Comparison of ENCODE assay signal across 18 cellular contexts in the genomic region with DNA sequence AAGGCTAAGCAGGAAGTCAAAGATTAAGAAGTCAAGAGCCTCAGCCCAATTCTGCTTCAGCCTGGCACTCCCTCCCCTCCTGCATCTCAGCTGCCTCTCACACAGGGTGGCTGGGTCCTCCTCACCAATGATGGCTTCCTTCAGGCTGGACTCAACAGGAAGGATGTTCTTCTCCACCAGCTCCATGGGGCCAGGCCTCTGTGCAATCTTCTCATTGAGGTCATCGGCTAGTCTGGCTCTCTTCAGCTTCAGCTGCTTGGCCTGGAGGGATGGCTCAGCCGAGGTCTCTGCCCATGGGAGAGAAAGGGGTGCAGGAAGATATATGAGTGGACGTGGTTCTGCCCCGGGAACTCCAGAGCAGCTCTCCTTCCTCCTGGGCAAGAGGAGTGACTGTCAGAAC. TPM values are rescaled to one million over a fixed set of nuclear protein-coding genes. Genes with fewer than 3 reads are reported as not detected.
DNase-seq lines count a peak whose midpoint lies in the region; TF ChIP-seq lines count a peak whose summit lies in the region.
"Had no signal": no experiment of that assay in that cellular context is flagged by ENCODE, and none has a peak within 500 bp of the region (broad histone marks: within the 10 kb centered on the region; RNA-seq: fewer than 3 reads in every experiment).

No MANE protein-coding gene starts in this region.

- H3K27me3 ChIP-seq in CD4-positive, alpha-beta memory T cell (ENCODE audit: insufficient read depth, low read length): no peaks in the 10 kb centered on the region
- no peaks in the 10 kb centered on the region for H3K27me3 ChIP-seq in uterus
- H3K27me3 ChIP-seq: brain microvascular endothelial cell, gastroesophageal sphincter, left lung, stomach, tibial artery had no signal

- TF ChIP-seq CTCF in CD14-positive monocyte (IDR thresholded peaks at IDR 0.05) (no peak), neural crest cell (conservative IDR thresholded peaks at IDR 0.05) (no peak), uterus (IDR thresholded peaks at IDR 0.05) (no peak)

- H3K27me3 Mint-ChIP-seq in CD14-positive monocyte (ENCODE audit: low read depth in 3 of 3): peaks cover 0 to 3% (median 1%) of the 10 kb centered on the region in 3 donors
- H3K27me3 Mint-ChIP-seq in CD4-positive, alpha-beta memory T cell: no peaks in the 10 kb centered on the region
- no peaks in the 10 kb centered on the region for H3K27me3 Mint-ChIP-seq in activated T-helper 1 cell treated with anti-CD3 and anti-CD28 coated beads, Interleukin-12 subunit alpha, Interleukin-12 subunit beta, Interleukin-2, Interleukin-4 antibody, amounts not matched to agents 30 ng/mL and 10 ng/mL and 1 ng/mL, durations not matched to agents 14 hours and 24 hours and 36 hours (ENCODE audit: insufficient read depth)
- H3K27me3 Mint-ChIP-seq in neural crest cell (ENCODE audit: low read depth): no peaks in the 10 kb centered on the region
- no peaks in the 10 kb centered on the region for H3K27me3 Mint-ChIP-seq in activated T-helper 2 cell treated with anti-CD3 and anti-CD28 coated beads, Interferon-gamma antibody, Interleukin-2, Interleukin-4, amounts not matched to agents 10 μg/mL and 5 μg/mL and 100 μg/mL, durations not matched to agents 14 hours and 24 hours and 36 hours (ENCODE audit: low read depth)

- DNase-seq in CD14-positive monocyte (ENCODE audit: low spot score) (no peak), neural crest cell (ENCODE audit: low read depth, low spot score) (no peak), uterus (no peak), iPS-NIHi7 (ENCODE audit: extremely low spot score) (no peak)
- DNase-seq in CD4-positive, alpha-beta memory T cell: no peak
- DNase-seq in activated T-helper 1 cell treated with anti-CD3 and anti-CD28 coated beads, Interleukin-12 subunit alpha, Interleukin-12 subunit beta, Interleukin-2, Interleukin-4 antibody, amounts not matched to agents 30 ng/mL and 10 ng/mL and 1 ng/mL, durations not matched to agents 14 hours and 24 hours and 36 hours (ENCODE audit: low spot score): no peak
- DNase-seq in activated T-helper 2 cell treated with anti-CD3 and anti-CD28 coated beads, Interferon-gamma antibody, Interleukin-2, Interleukin-4, amounts not matched to agents 10 μg/mL and 5 μg/mL and 100 μg/mL, durations not matched to agents 14 hours and 24 hours and 36 hours (ENCODE audit: low spot score): no peak
- DNase-seq: activated T-cell treated with anti-CD3 and anti-CD28 coated beads, Interleukin-2, amount 50 U/mL, for 72 hours; brain microvascular endothelial cell; endodermal cell; GOT3; hypothalamus; NCI-H1417; NCI-H774; stomach had no signal

- CTCF ChIA-PET in CD4-positive, alpha-beta memory T cell (lab: Charles Lee; ENCODE audit: partially characterized antibody): interaction anchor here (1.0 to 1.3 kb wide), 2 partner anchors 58 to 217 kb away, joined by 3 to 4 read pairs; no protein-coding TSS in a partner anchor

- intact Hi-C loops in CD14-positive monocyte (cut with micrococcal nuclease): no loop called here
- intact Hi-C loops in CD4-positive, alpha-beta memory T cell (cut with micrococcal nuclease): no loop called here
- intact Hi-C loops in activated T-helper 1 cell treated with anti-CD3 and anti-CD28 coated beads, Interleukin-12 subunit alpha, Interleukin-12 subunit beta, Interleukin-2, Interleukin-4 antibody, amounts not matched to agents 30 ng/mL and 10 ng/mL and 1 ng/mL, durations not matched to agents 14 hours and 24 hours and 36 hours (cut with micrococcal nuclease): no loop called here
- intact Hi-C loops in uterus (cut with DNase I; ENCODE audit: low total_unique reads): no loop called here
- intact Hi-C loops in activated T-helper 2 cell treated with anti-CD3 and anti-CD28 coated beads, Interferon-gamma antibody, Interleukin-2, Interleukin-4, amounts not matched to agents 10 μg/mL and 5 μg/mL and 100 μg/mL, durations not matched to agents 14 hours and 24 hours and 36 hours (cut with micrococcal nuclease): no loop called here

- no peaks in the 10 kb centered on the region for H3K9me3 Mint-ChIP-seq in CD14-positive monocyte
- H3K9me3 Mint-ChIP-seq in CD4-positive, alpha-beta memory T cell: peaks cover 0 to 2% (median 0%) of the 10 kb centered on the region in 8 donors
- no peaks in the 10 kb centered on the region for H3K9me3 Mint-ChIP-seq in activated T-helper 1 cell treated with anti-CD3 and anti-CD28 coated beads, Interleukin-12 subunit alpha, Interleukin-12 subunit beta, Interleukin-2, Interleukin-4 antibody, amounts not matched to agents 30 ng/mL and 10 ng/mL and 1 ng/mL, durations not matched to agents 14 hours and 24 hours and 36 hours
- no peaks in the 10 kb centered on the region for H3K9me3 Mint-ChIP-seq in neural crest cell
- H3K9me3 Mint-ChIP-seq in activated T-helper 2 cell treated with anti-CD3 and anti-CD28 coated beads, Interferon-gamma antibody, Interleukin-2, Interleukin-4, amounts not matched to agents 10 μg/mL and 5 μg/mL and 100 μg/mL, durations not matched to agents 14 hours and 24 hours and 36 hours: no peaks in the 10 kb centered on the region
- H3K9me3 Mint-ChIP-seq: activated T-cell treated with anti-CD3 and anti-CD28 coated beads, Interleukin-2, amount 50 U/mL, for 72 hours; endodermal cell had no signal

- H3K4me3 Mint-ChIP-seq in CD14-positive monocyte: no peak overlapping the region
- peak overlapping the region in 1 of 8 donors; percentile 7 for H3K4me3 Mint-ChIP-seq in CD4-positive, alpha-beta memory T cell
- H3K4me3 Mint-ChIP-seq in activated T-helper 1 cell treated with anti-CD3 and anti-CD28 coated beads, Interleukin-12 subunit alpha, Interleukin-12 subunit beta, Interleukin-2, Interleukin-4 antibody, amounts not matched to agents 30 ng/mL and 10 ng/mL and 1 ng/mL, durations not matched to agents 14 hours and 24 hours and 36 hours: no peak overlapping the region
- no peak overlapping the region for H3K4me3 Mint-ChIP-seq in neural crest cell
- no peak overlapping the region for H3K4me3 Mint-ChIP-seq in activated T-helper 2 cell treated with anti-CD3 and anti-CD28 coated beads, Interferon-gamma antibody, Interleukin-2, Interleukin-4, amounts not matched to agents 10 μg/mL and 5 μg/mL and 100 μg/mL, durations not matched to agents 14 hours and 24 hours and 36 hours (ENCODE audit: low read depth)
- H3K4me3 Mint-ChIP-seq: activated T-cell treated with anti-CD3 and anti-CD28 coated beads, Interleukin-2, amount 50 U/mL, for 72 hours; endodermal cell had no signal

- H3K27ac Mint-ChIP-seq in CD14-positive monocyte: peak overlapping the region in 6 of 7 donors; percentile 23 to 88 (median 72)
- H3K27ac Mint-ChIP-seq in CD4-positive, alpha-beta memory T cell: peak overlapping the region in 6 of 7 donors; percentile 57 to 89 (median 70)
- H3K27ac Mint-ChIP-seq in activated T-helper 1 cell treated with anti-CD3 and anti-CD28 coated beads, Interleukin-12 subunit alpha, Interleukin-12 subunit beta, Interleukin-2, Interleukin-4 antibody, amounts not matched to agents 30 ng/mL and 10 ng/mL and 1 ng/mL, durations not matched to agents 14 hours and 24 hours and 36 hours: peak overlapping the region; percentile 66
- H3K27ac Mint-ChIP-seq in neural crest cell (ENCODE audit: unreplicated experiment): peak overlapping the region; percentile 75
- no peak overlapping the region for H3K27ac Mint-ChIP-seq in activated T-helper 2 cell treated with anti-CD3 and anti-CD28 coated beads, Interferon-gamma antibody, Interleukin-2, Interleukin-4, amounts not matched to agents 10 μg/mL and 5 μg/mL and 100 μg/mL, durations not matched to agents 14 hours and 24 hours and 36 hours
- H3K27ac Mint-ChIP-seq: activated T-cell treated with anti-CD3 and anti-CD28 coated beads, Interleukin-2, amount 50 U/mL, for 72 hours had no signal

- TF ChIP-seq POLR2A in uterus (IDR thresholded peaks at IDR 0.05): no peak

- peaks cover 73% of the 10 kb centered on the region for H3K36me3 ChIP-seq in CD4-positive, alpha-beta memory T cell (ENCODE audit: insufficient read depth, low read length)
- H3K36me3 ChIP-seq in uterus: no peaks in the 10 kb centered on the region

- no peak overlapping the region for H3K27ac ChIP-seq in CD4-positive, alpha-beta memory T cell (ENCODE audit: low read depth, low read length)
- H3K27ac ChIP-seq in uterus: no peak overlapping the region
- H3K27ac ChIP-seq: brain microvascular endothelial cell, gastroesophageal sphincter, left lung, stomach, tibial artery had no signal

- peaks cover 62% of the 10 kb centered on the region for H3K4me1 Mint-ChIP-seq in CD14-positive monocyte
- peaks cover 9 to 19% (median 14%) of the 10 kb centered on the region in 4 donors for H3K4me1 Mint-ChIP-seq in CD4-positive, alpha-beta memory T cell
- peaks cover 6% of the 10 kb centered on the region for H3K4me1 Mint-ChIP-seq in activated T-helper 1 cell treated with anti-CD3 and anti-CD28 coated beads, Interleukin-12 subunit alpha, Interleukin-12 subunit beta, Interleukin-2, Interleukin-4 antibody, amounts not matched to agents 30 ng/mL and 10 ng/mL and 1 ng/mL, durations not matched to agents 14 hours and 24 hours and 36 hours (ENCODE audit: low read depth)
- peaks cover 4% of the 10 kb centered on the region for H3K4me1 Mint-ChIP-seq in neural crest cell
- H3K4me1 Mint-ChIP-seq in activated T-helper 2 cell treated with anti-CD3 and anti-CD28 coated beads, Interferon-gamma antibody, Interleukin-2, Interleukin-4, amounts not matched to agents 10 μg/mL and 5 μg/mL and 100 μg/mL, durations not matched to agents 14 hours and 24 hours and 36 hours (ENCODE audit: low read depth): peaks cover 6% of the 10 kb centered on the region

- POLR2A ChIA-PET in CD4-positive, alpha-beta memory T cell (lab: Charles Lee; ENCODE audit: partially characterized antibody): interaction anchor here (1.1 kb wide), 1 partner anchor 67 kb away, joined by 3 read pairs; no protein-coding TSS in a partner anchor

- H3K36me3 Mint-ChIP-seq in CD14-positive monocyte: peaks cover 80 to 92% of the 10 kb centered on the region in 2 donors
- H3K36me3 Mint-ChIP-seq in CD4-positive, alpha-beta memory T cell: peaks cover 52 to 80% of the 10 kb centered on the region in 2 donors
- H3K36me3 Mint-ChIP-seq in activated T-helper 1 cell treated with anti-CD3 and anti-CD28 coated beads, Interleukin-12 subunit alpha, Interleukin-12 subunit beta, Interleukin-2, Interleukin-4 antibody, amounts not matched to agents 30 ng/mL and 10 ng/mL and 1 ng/mL, durations not matched to agents 14 hours and 24 hours and 36 hours (ENCODE audit: low read depth): peaks cover 32% of the 10 kb centered on the region
- peaks cover 12% of the 10 kb centered on the region for H3K36me3 Mint-ChIP-seq in neural crest cell (ENCODE audit: low read depth)
- H3K36me3 Mint-ChIP-seq in activated T-helper 2 cell treated with anti-CD3 and anti-CD28 coated beads, Interferon-gamma antibody, Interleukin-2, Interleukin-4, amounts not matched to agents 10 μg/mL and 5 μg/mL and 100 μg/mL, durations not matched to agents 14 hours and 24 hours and 36 hours (ENCODE audit: low read depth): peaks cover 57% of the 10 kb centered on the region

- H3K4me3 ChIP-seq in CD4-positive, alpha-beta memory T cell (ENCODE audit: low read length in 2 of 2): no peak overlapping the region
- no peak overlapping the region for H3K4me3 ChIP-seq in uterus
- H3K4me3 ChIP-seq: gastroesophageal sphincter, left lung, stomach, tibial artery had no signal

- H3K9me3 ChIP-seq in CD4-positive, alpha-beta memory T cell (ENCODE audit: control insufficient read depth in 1 of 2, low read length in 2 of 2): no peaks in the 10 kb centered on the region
- H3K9me3 ChIP-seq in uterus: no peaks in the 10 kb centered on the region
- H3K9me3 ChIP-seq: gastroesophageal sphincter, left lung, stomach, tibial artery had no signal

- no peaks in the 10 kb centered on the region for H3K4me1 ChIP-seq in CD4-positive, alpha-beta memory T cell (ENCODE audit: insufficient read depth, low read length)
- no peaks in the 10 kb centered on the region for H3K4me1 ChIP-seq in uterus

RNA-seq across cellular contexts. Expression of a gene that starts 59.1 kb away (rescaled TPM):
- 10 to 100 TPM; 27.9 to 29.1 TPM for polyA plus RNA-seq in CD14-positive monocyte
- 10 to 100 TPM; 87.5 to 90.0 TPM for total RNA-seq in CD4-positive, alpha-beta memory T cell
- polyA plus RNA-seq in CD4-positive, alpha-beta memory T cell: 10 to 100 TPM; 30.5 to 58.2 TPM
- 46.2 and 53.2 TPM in 2 replicates for total RNA-seq in activated T-helper 1 cell treated with anti-CD3 and anti-CD28 coated beads, Interleukin-12 subunit alpha, Interleukin-12 subunit beta, Interleukin-2, Interleukin-4 antibody, amounts not matched to agents 30 ng/mL and 10 ng/mL and 1 ng/mL, durations not matched to agents 14 hours and 24 hours and 36 hours
- total RNA-seq in neural crest cell (82.0 and 92.2 TPM in 2 replicates), uterus (10 to 100 TPM; 28.8 to 64.8 (median 55.1) TPM)
- total RNA-seq in activated T-helper 2 cell treated with anti-CD3 and anti-CD28 coated beads, Interferon-gamma antibody, Interleukin-2, Interleukin-4, amounts not matched to agents 10 μg/mL and 5 μg/mL and 100 μg/mL, durations not matched to agents 14 hours and 24 hours and 36 hours: 48.7 and 50.3 TPM in 2 replicates
